ENCODE assay signal across 10 cellular contexts in genomic region chr10:91340613-91341362, GRCh38.
DNase-seq lines count a peak whose midpoint lies in the region; ATAC-seq and TF ChIP-seq lines count a peak whose summit lies in the region.
"Had no signal": no experiment of that assay in that cellular context is flagged by ENCODE, and none has a peak within 500 bp of the region (broad histone marks: within the 10 kb centered on the region; RNA-seq: fewer than 3 reads in every experiment).

No MANE protein-coding gene starts in this region.

- peaks cover 25% of the 10 kb centered on the region for H3K4me1 Mint-ChIP-seq in osteocyte (ENCODE audit: unreplicated experiment)

- DNase-seq in EH (ENCODE audit: low read depth) (peak; percentile 94), NCI-H226 (peak; percentile 86), dorsolateral prefrontal cortex (peak in 8 of 10 donors; percentile 29 to 81 (median 63)), osteocyte (ENCODE audit: extremely low spot score, unreplicated experiment) (no peak), epidermal melanocyte (ENCODE audit: insufficient read length, low spot score) (no peak), NCI-H526 (lab: John Stamatoyannopoulos, UW) (no peak), NCI-H510A (lab: John Stamatoyannopoulos, UW) (no peak)
- DNase-seq: testis had no signal

- peak overlapping the region in 33 of 59 donors; percentile 4 to 80 (median 49) for H3K27ac ChIP-seq in dorsolateral prefrontal cortex
- H3K27ac ChIP-seq: KMS-11, testis had no signal

- intact Hi-C loops in dorsolateral prefrontal cortex (cut with DNase I): loop anchor here in 1 of 2 donors (2.0 kb wide), 1 partner anchor 70 kb away; the partner anchor contains the start of gene HECTD2

- H3K4me3 ChIP-seq in dorsolateral prefrontal cortex: no peak overlapping the region
- H3K4me3 ChIP-seq: testis had no signal

- no peak overlapping the region for H3K4me3 Mint-ChIP-seq in osteocyte (ENCODE audit: unreplicated experiment)

- peak overlapping the region; percentile 81 for H3K27ac Mint-ChIP-seq in osteocyte (ENCODE audit: unreplicated experiment)

- no peak for ATAC-seq in GM21423 (IDR thresholded peaks at IDR 0.05; ENCODE audit: unreplicated experiment)

- H3K9me3 Mint-ChIP-seq in osteocyte (ENCODE audit: unreplicated experiment): no peaks in the 10 kb centered on the region

- H3K27me3 Mint-ChIP-seq in osteocyte (ENCODE audit: unreplicated experiment): no peaks in the 10 kb centered on the region

- TF ChIP-seq CTCF in dorsolateral prefrontal cortex (IDR thresholded peaks at IDR 0.05 in 54 of 56, conservative IDR thresholded peaks at IDR 0.05 in 2 of 56; ENCODE audit: low read depth in 1 of 56, partially characterized antibody in 56 of 56) (no peak), osteocyte (IDR thresholded peaks at IDR 0.05) (no peak)

- no peaks in the 10 kb centered on the region for H3K27me3 ChIP-seq in dorsolateral prefrontal cortex
- H3K27me3 ChIP-seq: testis had no signal

- H3K36me3 Mint-ChIP-seq in osteocyte (ENCODE audit: unreplicated experiment): no peaks in the 10 kb centered on the region

Comparison
In these comparisons a context has a peak if more than half of its experiments do, and no peak if none do; other contexts are left out.
1. DNase-seq: peak in EH (single experiment), NCI-H226 (single experiment) and dorsolateral prefrontal cortex (8 of 10); none in osteocyte (single experiment), epidermal melanocyte (single experiment), NCI-H526 (0 of 2) and NCI-H510A (single experiment).